Comparison of ENCODE assay signal across 19 cellular contexts in the genomic region with DNA sequence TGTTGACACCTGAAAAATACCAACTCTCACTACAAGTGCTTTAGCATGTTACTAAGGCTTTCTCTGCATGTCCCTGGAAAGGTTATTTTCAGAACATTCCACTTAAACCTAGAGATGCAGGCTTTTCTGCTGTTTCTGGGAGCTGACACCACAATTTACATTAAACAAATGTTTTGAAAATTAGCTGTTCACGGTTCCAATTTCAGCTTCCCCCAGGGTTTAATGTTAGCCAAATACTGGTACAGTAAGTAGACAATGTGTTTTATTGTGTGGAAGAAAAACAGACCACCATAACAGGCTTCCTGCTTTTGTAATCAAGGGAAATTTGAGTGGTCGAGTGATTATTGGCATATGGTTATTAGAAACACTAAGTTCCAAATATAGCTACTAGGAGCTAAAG.
"Had no signal": no experiment of that assay in that cellular context is flagged by ENCODE, and none has a peak within 500 bp of the region (broad histone marks: within the 10 kb centered on the region; RNA-seq: fewer than 3 reads in every experiment).

No MANE protein-coding gene starts in this region.

- H2AFZ ChIP-seq: hepatocyte had no signal

- H3K27me3 ChIP-seq: hepatocyte, tibial artery had no signal

- FAIRE-seq: bronchial epithelial cell, keratinocyte, TTC549 had no signal

- ATAC-seq: effector memory CD8-positive, alpha-beta T cell; left lobe of liver; mucosa of descending colon; naive thymus-derived CD4-positive, alpha-beta T cell; stimulated activated memory B cell treated with anti-CD40 and anti-IgM and Interleukin-4, amounts not matched to agents 10 μg/mL and 1 μg/mL and 100 μg/mL, for 72 hours had no signal

- H3K4me3 ChIP-seq: hepatocyte, mucosa of descending colon, tibial artery had no signal

- H3K4me1 ChIP-seq: tibial artery had no signal

- H3K27ac ChIP-seq: hepatocyte, tibial artery had no signal

- H3K4me2 ChIP-seq: hepatocyte had no signal

- H3K9me3 ChIP-seq: mucosa of descending colon, tibial artery had no signal

- DNase-seq: activated CD4-positive, alpha-beta T cell treated with anti-CD3 and anti-CD28 coated beads, Interleukin-2, amount 10 ng/mL, durations not matched to agents 7 days and 5 days; activated naive CD4-positive, alpha-beta T cell; activated naive CD8-positive, alpha-beta T cell treated with anti-CD3 and anti-CD28 coated beads, Interleukin-2, amount 10 ng/mL, durations not matched to agents 7 days and 5 days; anterior cingulate cortex; dermis blood vessel endothelial cell; effector memory CD8-positive, alpha-beta T cell; mucosa of descending colon; naive thymus-derived CD4-positive, alpha-beta T cell; nucleus accumbens; posterior cingulate gyrus; stimulated activated CD4-positive, alpha-beta T cell treated with anti-CD3 and anti-CD28 coated beads, Interleukin-2, amount 100 ng/mL, for 48 hours; T-helper 2 cell; tibial artery had no signal
